12 cellular contexts compared by ENCODE assay signal in genomic region chr4:121898150-121898549, GRCh38. TPM values are rescaled to one million over a fixed set of nuclear protein-coding genes. Genes with fewer than 3 reads are reported as not detected.
A peak's percentile ranks its signal among the peaks of the same experiment; 100 is the strongest.
DNase-seq lines count a peak whose midpoint lies in the region; ATAC-seq, FAIRE-seq and TF ChIP-seq lines count a peak whose summit lies in the region.
"Had no signal": no experiment of that assay in that cellular context is flagged by ENCODE, and none has a peak within 500 bp of the region (broad histone marks: within the 10 kb centered on the region; RNA-seq: fewer than 3 reads in every experiment).

No MANE protein-coding gene starts in this region.

- POLR2A ChIA-PET in activated CD4-positive, alpha-beta memory T cell treated with anti-CD3 and anti-CD28 coated beads, Interleukin-2, amount 10 ng/mL, durations not matched to agents 7 days and 5 days (lab: Charles Lee) = no interaction called here

- no peak for TF ChIP-seq CTCF in NB4 (IDR thresholded peaks at IDR 0.05; ENCODE audit: low read depth, low read length)
- TF ChIP-seq CTCF in mucosa of descending colon (IDR thresholded peaks at IDR 0.05) = no peak

- DNase-seq in NCI-H146 (lab: John Stamatoyannopoulos, UW) (peak; percentile 8), NCI-H146 treated with DMSO at 0.1 percent for 48 hours (lab: John Stamatoyannopoulos, UW; ENCODE audit: unreplicated experiment) (no peak), NB4 (ENCODE audit: low read depth) (peak; percentile 32), mucosa of descending colon (peak in 2 of 3 donors; percentile 15 to 22), urothelium cell line (ENCODE audit: low spot score) (no peak), NCI-H446 treated with DMSO at 0.1 percent for 48 hours (lab: John Stamatoyannopoulos, UW) (no peak)
- DNase-seq in activated CD4-positive, alpha-beta memory T cell treated with anti-CD3 and anti-CD28 coated beads, Interleukin-2, amount 10 ng/mL, durations not matched to agents 7 days and 5 days = peak; percentile 20
- DNase-seq: colonic mucosa, naive B cell had no signal

- H3K4me1 Mint-ChIP-seq in activated CD4-positive, alpha-beta memory T cell treated with anti-CD3 and anti-CD28 coated beads, Interleukin-2, amount 10 ng/mL, durations not matched to agents 7 days and 5 days = peaks cover 4% of the 10 kb centered on the region
- H3K4me1 Mint-ChIP-seq: naive B cell had no signal

- no peak overlapping the region for H3K27ac Mint-ChIP-seq in activated CD4-positive, alpha-beta memory T cell treated with anti-CD3 and anti-CD28 coated beads, Interleukin-2, amount 10 ng/mL, durations not matched to agents 7 days and 5 days
- H3K27ac Mint-ChIP-seq: naive B cell had no signal

- H3K27me3 Mint-ChIP-seq in activated CD4-positive, alpha-beta memory T cell treated with anti-CD3 and anti-CD28 coated beads, Interleukin-2, amount 10 ng/mL, durations not matched to agents 7 days and 5 days = no peaks in the 10 kb centered on the region

- H3K36me3 Mint-ChIP-seq in activated CD4-positive, alpha-beta memory T cell treated with anti-CD3 and anti-CD28 coated beads, Interleukin-2, amount 10 ng/mL, durations not matched to agents 7 days and 5 days (ENCODE audit: low read depth) = no peaks in the 10 kb centered on the region
- H3K36me3 Mint-ChIP-seq: naive B cell had no signal

- no peaks in the 10 kb centered on the region for H3K9me3 Mint-ChIP-seq in activated CD4-positive, alpha-beta memory T cell treated with anti-CD3 and anti-CD28 coated beads, Interleukin-2, amount 10 ng/mL, durations not matched to agents 7 days and 5 days

- TF ChIP-seq POLR2A in NB4 (IDR thresholded peaks at IDR 0.05; ENCODE audit: extremely low read depth, insufficient read length) = no peak

- no peaks in the 10 kb centered on the region for H3K36me3 ChIP-seq in mucosa of descending colon (ENCODE audit: low read depth)
- H3K36me3 ChIP-seq: colonic mucosa, tibial nerve had no signal

- H3K4me1 ChIP-seq in mucosa of descending colon (ENCODE audit: low read depth) = no peaks in the 10 kb centered on the region
- H3K4me1 ChIP-seq: colonic mucosa, tibial nerve had no signal

- H3K4me3 ChIP-seq in NB4 (ENCODE audit: low read depth, low read length) = no peak overlapping the region
- no peak overlapping the region for H3K4me3 ChIP-seq in mucosa of descending colon
- H3K4me3 ChIP-seq: colonic mucosa, tibial nerve had no signal

- CTCF ChIA-PET in activated CD4-positive, alpha-beta memory T cell treated with anti-CD3 and anti-CD28 coated beads, Interleukin-2, amount 10 ng/mL, durations not matched to agents 7 days and 5 days (lab: Charles Lee) = interaction anchor here (1.0 kb wide), 1 partner anchor 679 kb away, joined by 4 read pairs; no protein-coding TSS in a partner anchor

- FAIRE-seq in urothelium cell line (lab: Jason Lieb, UNC) = no peak
- FAIRE-seq: A204.1 had no signal

- H3K4me3 Mint-ChIP-seq in activated CD4-positive, alpha-beta memory T cell treated with anti-CD3 and anti-CD28 coated beads, Interleukin-2, amount 10 ng/mL, durations not matched to agents 7 days and 5 days = no peak overlapping the region
- H3K4me3 Mint-ChIP-seq: naive B cell had no signal

- no peaks in the 10 kb centered on the region for H3K9me3 ChIP-seq in mucosa of descending colon
- H3K9me3 ChIP-seq: colonic mucosa, tibial nerve had no signal

- intact Hi-C loops in mucosa of descending colon (cut with DNase I, micrococcal nuclease) = no loop called here

- peak; percentile 43 for ATAC-seq in mucosa of descending colon
- no peak for ATAC-seq in HG03175 (IDR thresholded peaks at IDR 0.05; ENCODE audit: unreplicated experiment)

RNA-seq across cellular contexts. Expression of gene BBS7, which starts 27.9 kb away (rescaled TPM):
- 10 to 100 TPM; 16.2 to 16.9 TPM for total RNA-seq in activated CD4-positive, alpha-beta memory T cell treated with anti-CD3 and anti-CD28 coated beads, Interleukin-2, amount 10 ng/mL, durations not matched to agents 7 days and 5 days
- total RNA-seq in mucosa of descending colon = 10 to 100 TPM in 2 of 3 donors, 1 to 10 TPM in 1; 9.4 to 19.6 (median 13.5) TPM

RNA-seq across cellular contexts. Expression of gene TRPC3, which starts 53.7 kb away (rescaled TPM):
- total RNA-seq in activated CD4-positive, alpha-beta memory T cell treated with anti-CD3 and anti-CD28 coated beads, Interleukin-2, amount 10 ng/mL, durations not matched to agents 7 days and 5 days = 1 to 10 TPM in 1 of 2 experiments, under 1 TPM in 1; 0.70 to 1.1 TPM
- 1 to 10 TPM in 1 of 3 donors, under 1 TPM in 2; 0.17 to 1.0 (median 0.51) TPM for total RNA-seq in mucosa of descending colon

Comparison
In these comparisons a context has a peak if more than half of its experiments do, and no peak if none do; other contexts are left out.
1. DNase-seq: peak in NCI-H146 (single experiment), NB4 (single experiment), activated CD4-positive, alpha-beta memory T cell treated with anti-CD3 and anti-CD28 coated beads, Interleukin-2, amount 10 ng/mL, durations not matched to agents 7 days and 5 days (single experiment) and mucosa of descending colon (2 of 3); none in NCI-H146 treated with DMSO at 0.1 percent for 48 hours (single experiment), urothelium cell line (single experiment) and NCI-H446 treated with DMSO at 0.1 percent for 48 hours (single experiment).